Comparison of ENCODE assay signal across 8 cellular contexts in the genomic region with DNA sequence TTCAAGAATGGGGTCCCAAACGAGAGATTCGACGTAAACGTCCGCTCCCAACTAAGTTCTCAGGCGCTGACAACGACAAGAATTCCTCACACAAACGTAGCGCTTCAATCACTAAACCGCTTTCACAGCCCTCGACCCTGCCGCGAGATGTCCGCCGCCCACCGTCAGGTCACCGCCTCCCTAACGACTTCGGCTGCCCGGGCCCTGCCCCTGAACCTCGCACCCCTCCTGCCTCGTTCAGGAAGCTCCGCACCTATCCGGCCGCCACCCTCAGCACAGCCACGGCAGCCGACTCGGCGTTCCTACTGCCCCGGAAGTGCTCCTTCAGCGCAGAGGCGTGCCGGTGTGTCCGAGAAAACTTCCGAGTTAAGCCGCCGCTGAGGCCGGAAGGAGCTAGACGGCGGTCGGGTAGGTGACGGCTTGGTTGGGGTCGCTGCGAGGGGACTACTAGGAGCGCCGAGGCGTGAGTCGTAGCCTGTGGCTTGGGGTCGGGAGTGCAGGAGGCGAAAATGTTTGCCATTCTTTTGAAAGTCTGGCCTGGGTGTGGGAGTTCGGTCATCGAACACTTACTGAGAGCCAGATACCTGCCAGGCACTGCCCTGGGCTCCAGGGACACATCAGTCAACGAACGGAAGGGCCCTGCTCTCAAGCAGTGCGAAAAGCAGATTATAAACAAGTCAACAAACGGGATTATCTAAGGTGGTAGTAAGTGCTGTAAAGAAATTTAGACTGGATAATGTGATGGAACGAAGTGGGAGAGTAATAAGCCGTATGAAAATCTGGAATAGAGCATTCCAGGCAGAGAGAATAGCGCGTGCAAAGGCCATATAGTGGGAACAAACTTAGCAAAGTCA. TPM values are rescaled to one million over a fixed set of nuclear protein-coding genes. Genes with fewer than 3 reads are reported as not detected.
A peak's percentile ranks its signal among the peaks of the same experiment; 100 is the strongest.
DNase-seq lines count a peak whose midpoint lies in the region; ATAC-seq lines count a peak whose summit lies in the region.

A gene (minus strand): TSS at position 307 of the 854 bp plus-strand sequence. CDS start 3,957 bp downstream, outside the sequence.
A gene (plus strand): TSS at position 364 of the 854 bp plus-strand sequence. CDS start 10,756 bp downstream, outside the sequence.

- peak; percentile 96 for ATAC-seq in GM19468 (IDR thresholded peaks at IDR 0.05; ENCODE audit: extremely low read depth, unreplicated experiment)

- DNase-seq in COLO668 (lab: John Stamatoyannopoulos, UW; ENCODE audit: unreplicated experiment) (peak; percentile 87), HS-27A (ENCODE audit: low read depth) (peak; percentile 30), lung microvascular endothelial cell (ENCODE audit: low read depth in 2 of 2) (peak; percentile 90 to 93)
- peak; percentile 91 for DNase-seq in NK-92 treated with Interleukin-12 subunit alpha and Interleukin-12 subunit beta, amount 100 ng/mL, for 24 hours (lab: John Stamatoyannopoulos, UW)
- peak; percentile 93 for DNase-seq in activated CD8-positive, alpha-beta memory T cell treated with anti-CD3 and anti-CD28 coated beads for 24 hours
- DNase-seq in effector CD8-positive, alpha-beta T cell (lab: John Stamatoyannopoulos, UW) = peak; percentile 75
- peak; percentile 65 to 76 (median 75) for DNase-seq in stimulated activated CD4-positive, alpha-beta T cell treated with anti-CD3 and anti-CD28 coated beads, TNF-alpha, amount 100 ng/mL, for 4 hours (ENCODE audit: low read depth in 3 of 3)

RNA-seq across cellular contexts. Expression of the first gene that starts in this region (rescaled TPM):
- 21.4 and 27.4 TPM in 2 replicates for total RNA-seq in lung microvascular endothelial cell

RNA-seq across cellular contexts. Expression of the second gene that starts in this region (rescaled TPM):
- 104 and 136 TPM in 2 replicates for total RNA-seq in lung microvascular endothelial cell

Comparison
In these comparisons a context has a peak if more than half of its experiments do, and no peak if none do; other contexts are left out.
1. Peak in every context shown above with its lines: DNase-seq and ATAC-seq.
2. DNase-seq: peak in every context shown above with its lines; median percentile 93 in activated CD8-positive, alpha-beta memory T cell treated with anti-CD3 and anti-CD28 coated beads for 24 hours; 92 in lung microvascular endothelial cell; 91 in NK-92 treated with Interleukin-12 subunit alpha and Interleukin-12 subunit beta, amount 100 ng/mL, for 24 hours; 87 in COLO668; 75 in effector CD8-positive, alpha-beta T cell; 75 in stimulated activated CD4-positive, alpha-beta T cell treated with anti-CD3 and anti-CD28 coated beads, TNF-alpha, amount 100 ng/mL, for 4 hours; 30 in HS-27A.